ENCODE assay signal across 17 cellular contexts in the genomic region with DNA sequence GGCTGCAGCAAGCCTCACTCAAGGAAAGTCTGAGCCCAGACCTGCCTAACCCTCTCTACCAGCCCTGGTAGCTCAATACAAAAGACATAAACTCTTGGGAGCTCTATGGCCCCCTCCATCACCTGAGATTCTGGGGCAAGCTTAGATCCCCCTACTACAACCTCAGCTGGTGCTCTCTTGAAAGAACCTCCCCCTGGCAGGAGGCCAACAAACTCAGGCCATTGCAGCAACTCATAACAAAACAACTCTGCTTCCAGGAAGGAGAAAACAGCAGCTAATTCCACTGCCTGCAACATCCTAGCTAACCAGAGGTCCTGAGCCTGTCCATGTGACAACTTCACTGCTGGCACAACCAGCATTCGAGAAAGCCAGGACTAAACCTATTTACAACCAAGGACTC.
A peak's percentile ranks its signal among the peaks of the same experiment; 100 is the strongest.
DNase-seq lines count a peak whose midpoint lies in the region; ATAC-seq and TF ChIP-seq lines count a peak whose summit lies in the region.
"Had no signal": no experiment of that assay in that cellular context is flagged by ENCODE, and none has a peak within 500 bp of the region (broad histone marks: within the 10 kb centered on the region; RNA-seq: fewer than 3 reads in every experiment).

No MANE protein-coding gene starts in this region.

- H4K20me1 ChIP-seq in hepatocyte (ENCODE audit: insufficient read depth, poor library complexity, severe bottlenecking): no peaks in the 10 kb centered on the region
- H4K20me1 ChIP-seq: BLaER1 had no signal

- H3K4me3 ChIP-seq in SJCRH30: no peak overlapping the region
- H3K4me3 ChIP-seq in hepatocyte: no peak overlapping the region
- H3K4me3 ChIP-seq in MG63: no peak overlapping the region
- H3K4me3 ChIP-seq: BLaER1, body of pancreas, right lobe of liver, SJSA1, tibial artery had no signal

- no peaks in the 10 kb centered on the region for H3K27me3 ChIP-seq in SJCRH30
- no peaks in the 10 kb centered on the region for H3K27me3 ChIP-seq in hepatocyte
- H3K27me3 ChIP-seq in MG63: no peaks in the 10 kb centered on the region
- H3K27me3 ChIP-seq: BLaER1, body of pancreas, SJSA1, tibial artery had no signal

- DNase-seq in DMS53 (lab: John Stamatoyannopoulos, UW) (peak; percentile 70), NCI-H1105 treated with DMSO at 0.1 percent for 48 hours (lab: John Stamatoyannopoulos, UW) (peak; percentile 57), SJCRH30 (peak; percentile 42 to 58), hepatocyte (ENCODE audit: low spot score) (peak; percentile 9), MG63 (no peak), HPDE6-E6E7 (ENCODE audit: extremely low spot score) (no peak)
- DNase-seq: activated gamma-delta T cell; effector CD4-positive, alpha-beta T cell; foreskin fibroblast; stimulated activated CD8-positive, alpha-beta memory T cell treated with anti-CD3 and anti-CD28 coated beads, Interleukin-4, amount 100 ng/mL, for 48 hours; tibial artery had no signal

- WGBS in hepatocyte (ENCODE audit: low lambda C conversion rate, missing lambda C conversion rate): 85% methylated on average over 1 of the region's 1 CpG

- H3K4me2 ChIP-seq in hepatocyte: no peak overlapping the region
- H3K4me2 ChIP-seq: BLaER1 had no signal

- peaks cover 5% of the 10 kb centered on the region; the same call in 1 of the 2 replicates for H3K36me3 ChIP-seq in SJCRH30
- no peaks in the 10 kb centered on the region for H3K36me3 ChIP-seq in hepatocyte (replicated peaks; ENCODE audit: insufficient read depth, low read depth)
- no peaks in the 10 kb centered on the region for H3K36me3 ChIP-seq in MG63
- H3K36me3 ChIP-seq: BLaER1, right lobe of liver, SJSA1, tibial artery had no signal

- H3K4me1 ChIP-seq in SJCRH30 (no peaks in the 10 kb centered on the region), hepatocyte (ENCODE audit: insufficient read depth) (no peaks in the 10 kb centered on the region)
- H3K4me1 ChIP-seq: BLaER1, body of pancreas, right lobe of liver, SJSA1 had no signal

- H3K9me3 ChIP-seq in SJCRH30 (replicated peaks) (no peaks in the 10 kb centered on the region; the same call in 1 of the 2 replicates), hepatocyte (ENCODE audit: low read depth) (no peaks in the 10 kb centered on the region), MG63 (no peaks in the 10 kb centered on the region)
- H3K9me3 ChIP-seq: BLaER1, body of pancreas, right lobe of liver, SJSA1, tibial artery had no signal

- ATAC-seq in HG03460 (IDR thresholded peaks at IDR 0.05; ENCODE audit: unreplicated experiment) (no peak), GM18867 (IDR thresholded peaks at IDR 0.05; ENCODE audit: unreplicated experiment) (no peak)
- ATAC-seq: body of pancreas, right lobe of liver had no signal

- no peak overlapping the region for H3K27ac ChIP-seq in SJCRH30
- H3K27ac ChIP-seq in hepatocyte: no peak overlapping the region
- H3K27ac ChIP-seq: BLaER1, body of pancreas, right lobe of liver, SJSA1, tibial artery had no signal

- H3K9me2 ChIP-seq in hepatocyte (replicated peaks; ENCODE audit: insufficient read depth): no peaks in the 10 kb centered on the region

- no peak for TF ChIP-seq CTCF in hepatocyte (IDR thresholded peaks at IDR 0.05; ENCODE audit: poor library complexity)

- no peak overlapping the region for H2AFZ ChIP-seq in hepatocyte

- H3K79me2 ChIP-seq in hepatocyte: no peaks in the 10 kb centered on the region

Comparison
In these comparisons a context has a peak if more than half of its experiments do, and no peak if none do; other contexts are left out.
1. DNase-seq: peak in DMS53 (single experiment), NCI-H1105 treated with DMSO at 0.1 percent for 48 hours (single experiment), SJCRH30 (2 of 2) and hepatocyte (single experiment); none in MG63 (single experiment) and HPDE6-E6E7 (single experiment).